ENCODE assay signal across 11 cellular contexts in the genomic region with DNA sequence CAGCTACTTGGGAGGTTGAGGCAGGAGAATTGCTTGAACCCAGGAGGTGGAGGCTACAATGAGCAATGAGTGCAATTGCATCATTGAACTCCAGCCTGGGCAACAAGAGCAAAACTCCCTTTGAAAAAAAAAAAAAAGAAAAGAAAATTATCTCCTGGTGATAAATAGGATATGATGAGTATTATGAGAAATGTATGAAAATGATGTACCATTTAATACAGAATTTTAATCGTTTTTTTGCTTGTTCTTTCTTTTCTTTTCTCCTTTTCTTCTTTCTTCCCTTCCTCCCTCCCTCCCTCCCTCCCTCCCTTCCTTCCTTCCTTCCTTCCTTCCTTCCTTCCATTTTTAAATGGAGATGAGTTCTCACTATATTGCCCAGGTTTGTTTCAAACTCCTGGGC.
"Had no signal": no experiment of that assay in that cellular context is flagged by ENCODE, and none has a peak within 500 bp of the region (broad histone marks: within the 10 kb centered on the region; RNA-seq: fewer than 3 reads in every experiment).

No MANE protein-coding gene starts in this region.

- H3K4me3 ChIP-seq: GM23248, GM23338, HAP-1 had no signal

- FAIRE-seq: H1, H54 had no signal

- H3K27ac ChIP-seq: GM23248 had no signal

- H3K9ac ChIP-seq: GM23248 had no signal

- ATAC-seq: GM23338, HCT116 had no signal

- H3K36me3 ChIP-seq: HAP-1 had no signal

- H3K4me1 ChIP-seq: HAP-1 had no signal

- H3K4me2 ChIP-seq: GM23338 had no signal

- H3K9me3 ChIP-seq: HAP-1 had no signal

- DNase-seq: GM23248, GOT3, H7, H9, HCEC 1CT, HFFc6 had no signal

- H2AFZ ChIP-seq: GM23248, GM23338 had no signal
